In genomic region chr1:112727716-112728115, GRCh38 we compare ENCODE assay signal across 15 cellular contexts.
DNase-seq lines count a peak whose midpoint lies in the region; ATAC-seq and FAIRE-seq lines count a peak whose summit lies in the region.
"Had no signal": no experiment of that assay in that cellular context is flagged by ENCODE, and none has a peak within 500 bp of the region (broad histone marks: within the 10 kb centered on the region; RNA-seq: fewer than 3 reads in every experiment).

No MANE protein-coding gene starts in this region.

- no peak overlapping the region for H3K27ac Mint-ChIP-seq in stimulated activated effector memory CD8-positive, alpha-beta T cell treated with anti-CD3 and anti-CD28 coated beads, Interleukin-12 subunit alpha, Interleukin-12 subunit beta, amount 100 ng/mL, for 72 hours
- H3K27ac Mint-ChIP-seq: activated naive CD8-positive, alpha-beta T cell treated with anti-CD3 and anti-CD28 coated beads, Interleukin-2, amount 10 ng/mL, durations not matched to agents 7 days and 5 days; CD4-positive, alpha-beta T cell had no signal

- DNase-seq in NCI-H526 treated with DMSO at 0.1 percent for 48 hours (lab: John Stamatoyannopoulos, UW) (peak; percentile 13), NCI-H526 (lab: John Stamatoyannopoulos, UW) (no peak), RCC 7860 (ENCODE audit: low spot score) (peak; percentile 48), ecto neural progenitor cell (ENCODE audit: low spot score) (peak; percentile 37), DMS153 treated with DMSO at 0.1 percent for 48 hours (lab: John Stamatoyannopoulos, UW; ENCODE audit: unreplicated experiment) (no peak), HPDE6-E6E7 (ENCODE audit: extremely low spot score) (no peak)
- DNase-seq in stimulated activated effector memory CD8-positive, alpha-beta T cell treated with anti-CD3 and anti-CD28 coated beads, Interleukin-12 subunit alpha, Interleukin-12 subunit beta, amount 100 ng/mL, for 72 hours (ENCODE audit: low spot score in 2 of 2), result no peak
- DNase-seq: activated naive CD8-positive, alpha-beta T cell treated with anti-CD3 and anti-CD28 coated beads, Interleukin-2, amount 10 ng/mL, durations not matched to agents 7 days and 5 days; CD4-positive, alpha-beta T cell; DND-41; left cardiac atrium; NCI-H1436 treated with DMSO at 0.1 percent for 48 hours; ovary; T1000 had no signal

- no peak overlapping the region for H3K4me3 Mint-ChIP-seq in stimulated activated effector memory CD8-positive, alpha-beta T cell treated with anti-CD3 and anti-CD28 coated beads, Interleukin-12 subunit alpha, Interleukin-12 subunit beta, amount 100 ng/mL, for 72 hours
- H3K4me3 Mint-ChIP-seq: activated naive CD8-positive, alpha-beta T cell treated with anti-CD3 and anti-CD28 coated beads, Interleukin-2, amount 10 ng/mL, durations not matched to agents 7 days and 5 days; CD4-positive, alpha-beta T cell had no signal

- H3K4me1 Mint-ChIP-seq in stimulated activated effector memory CD8-positive, alpha-beta T cell treated with anti-CD3 and anti-CD28 coated beads, Interleukin-12 subunit alpha, Interleukin-12 subunit beta, amount 100 ng/mL, for 72 hours, result peaks cover 8% of the 10 kb centered on the region

- no peak for FAIRE-seq in RCC 7860 (lab: Jason Lieb, UNC)

- ATAC-seq in stimulated activated effector memory CD8-positive, alpha-beta T cell treated with anti-CD3 and anti-CD28 coated beads, Interleukin-12 subunit alpha, Interleukin-12 subunit beta, amount 100 ng/mL, for 72 hours, result peak; percentile 31
- ATAC-seq in HG03565 (IDR thresholded peaks at IDR 0.05; ENCODE audit: unreplicated experiment), result no peak
- ATAC-seq: left cardiac atrium had no signal

- no peaks in the 10 kb centered on the region for H3K9me3 Mint-ChIP-seq in stimulated activated effector memory CD8-positive, alpha-beta T cell treated with anti-CD3 and anti-CD28 coated beads, Interleukin-12 subunit alpha, Interleukin-12 subunit beta, amount 100 ng/mL, for 72 hours
- H3K9me3 Mint-ChIP-seq: activated naive CD8-positive, alpha-beta T cell treated with anti-CD3 and anti-CD28 coated beads, Interleukin-2, amount 10 ng/mL, durations not matched to agents 7 days and 5 days; CD4-positive, alpha-beta T cell had no signal

- no peaks in the 10 kb centered on the region for H3K36me3 Mint-ChIP-seq in stimulated activated effector memory CD8-positive, alpha-beta T cell treated with anti-CD3 and anti-CD28 coated beads, Interleukin-12 subunit alpha, Interleukin-12 subunit beta, amount 100 ng/mL, for 72 hours
- H3K36me3 Mint-ChIP-seq: activated naive CD8-positive, alpha-beta T cell treated with anti-CD3 and anti-CD28 coated beads, Interleukin-2, amount 10 ng/mL, durations not matched to agents 7 days and 5 days had no signal

Comparison
In these comparisons a context has a peak if more than half of its experiments do, and no peak if none do; other contexts are left out.
1. DNase-seq: peak in NCI-H526 treated with DMSO at 0.1 percent for 48 hours (single experiment), RCC 7860 (single experiment) and ecto neural progenitor cell (single experiment); none in NCI-H526 (0 of 2), stimulated activated effector memory CD8-positive, alpha-beta T cell treated with anti-CD3 and anti-CD28 coated beads, Interleukin-12 subunit alpha, Interleukin-12 subunit beta, amount 100 ng/mL, for 72 hours (0 of 2), DMS153 treated with DMSO at 0.1 percent for 48 hours (single experiment) and HPDE6-E6E7 (single experiment).